In genomic region chr6:39565948-39566347, GRCh38 we compare ENCODE assay signal across 15 cellular contexts.
DNase-seq lines count a peak whose midpoint lies in the region; ATAC-seq, FAIRE-seq and TF ChIP-seq lines count a peak whose summit lies in the region.
"Had no signal": no experiment of that assay in that cellular context is flagged by ENCODE, and none has a peak within 500 bp of the region (broad histone marks: within the 10 kb centered on the region; RNA-seq: fewer than 3 reads in every experiment).

No MANE protein-coding gene starts in this region.

- H3K9me3 ChIP-seq in HepG2 (ENCODE audit: low read length), result no peaks in the 10 kb centered on the region
- no peaks in the 10 kb centered on the region for H3K9me3 ChIP-seq in right lobe of liver
- H3K9me3 ChIP-seq in gastroesophageal sphincter, result no peaks in the 10 kb centered on the region
- no peaks in the 10 kb centered on the region for H3K9me3 ChIP-seq in smooth muscle cell (replicated peaks; ENCODE audit: low read depth)
- H3K9me3 ChIP-seq: BLaER1 treated with 17β-estradiol and CSF1 and Interleukin-3, amounts not matched to agents 10 nM and 100 nM had no signal

- H3K27me3 ChIP-seq in HepG2 (ENCODE audit: control insufficient read depth in 1 of 2, insufficient read depth in 2 of 2, low read length in 2 of 2) (no peaks in the 10 kb centered on the region), right lobe of liver (no peaks in the 10 kb centered on the region), gastroesophageal sphincter (no peaks in the 10 kb centered on the region), smooth muscle cell (ENCODE audit: low read depth) (no peaks in the 10 kb centered on the region)
- H3K27me3 ChIP-seq: BLaER1 treated with 17β-estradiol and CSF1 and Interleukin-3, amounts not matched to agents 10 nM and 100 nM had no signal

- in situ Hi-C loops in HepG2 (cut with HindIII; ENCODE audit: extremely low pct_ligation_motif_present, low pct_unique_long_range_greater_than_20kb), result no loop called here

- intact Hi-C loops in HepG2 (cut with micrococcal nuclease; ENCODE audit: unreplicated experiment) (no loop called here), right lobe of liver (cut with DNase I) (no loop called here)

- POLR2A ChIA-PET in HepG2 (lab: Yijun Ruan, JAX), result no interaction called here

- H3K4me1 ChIP-seq in HepG2 (ENCODE audit: insufficient read depth, low read length) (no peaks in the 10 kb centered on the region), right lobe of liver (peaks cover 0 to 9% (median 4%) of the 10 kb centered on the region in 4 donors), gastroesophageal sphincter (peaks cover 6 to 47% (median 6%) of the 10 kb centered on the region in 3 donors), smooth muscle cell (ENCODE audit: low read depth) (no peaks in the 10 kb centered on the region)
- H3K4me1 ChIP-seq: BLaER1 treated with 17β-estradiol and CSF1 and Interleukin-3, amounts not matched to agents 10 nM and 100 nM had no signal

- CTCF ChIA-PET in HepG2 (lab: Yijun Ruan, JAX; ENCODE audit: low intra/inter-chr PET ratio, low total read pairs), result no interaction called here

- TF ChIP-seq RAD21 in HepG2 (CRISPR knock-in tag; IDR thresholded peaks at IDR 0.05), result no peak

- H4K20me1 ChIP-seq in HepG2 (ENCODE audit: insufficient read depth, low read length) (no peaks in the 10 kb centered on the region), smooth muscle cell (ENCODE audit: low read depth) (no peaks in the 10 kb centered on the region)
- H4K20me1 ChIP-seq: BLaER1 treated with 17β-estradiol and CSF1 and Interleukin-3, amounts not matched to agents 10 nM and 100 nM had no signal

- no peak for ATAC-seq in HepG2
- ATAC-seq in right lobe of liver, result no peak
- ATAC-seq in gastroesophageal sphincter, result peak; percentile 49
- no peak for ATAC-seq in activated naive CD4-positive, alpha-beta T cell treated with anti-CD3 and anti-CD28 coated beads, Interleukin-2, amount 50 U/mL, for 72 hours
- ATAC-seq in GM18870 (IDR thresholded peaks at IDR 0.05; ENCODE audit: unreplicated experiment), result no peak
- ATAC-seq: GM23338 had no signal

- no peaks in the 10 kb centered on the region for H3K36me3 ChIP-seq in HepG2 (replicated peaks in 1 of 2; ENCODE audit: control insufficient read depth in 1 of 2, insufficient read depth in 2 of 2, low read length in 2 of 2)
- no peaks in the 10 kb centered on the region for H3K36me3 ChIP-seq in right lobe of liver
- H3K36me3 ChIP-seq in gastroesophageal sphincter, result no peaks in the 10 kb centered on the region
- H3K36me3 ChIP-seq in smooth muscle cell (ENCODE audit: low read depth), result no peaks in the 10 kb centered on the region
- H3K36me3 ChIP-seq: BLaER1 treated with 17β-estradiol and CSF1 and Interleukin-3, amounts not matched to agents 10 nM and 100 nM had no signal

- peaks cover 57% of the 10 kb centered on the region for H3K4me1 Mint-ChIP-seq in chondrocyte (ENCODE audit: low read depth)
- H3K4me1 Mint-ChIP-seq: GM23338 had no signal

- WGBS in HepG2 (ENCODE audit: low lambda C conversion rate), result 0% methylated on average over 1 of the region's 1 CpG
- WGBS in right lobe of liver (ENCODE audit: insufficient coverage, low coverage, low lambda C conversion rate, missing lambda C conversion rate), result 86% methylated on average over 1 of the region's 1 CpG
- 22 to 24% methylated on average over 1 of the region's 1 CpG for WGBS in gastroesophageal sphincter (ENCODE audit: low coverage in 1 of 2), 2 donors
- WGBS in smooth muscle cell (ENCODE audit: low lambda C conversion rate), result 33% methylated on average over 1 of the region's 1 CpG

- no peaks in the 10 kb centered on the region for H3K9me3 Mint-ChIP-seq in chondrocyte (ENCODE audit: low read depth)
- H3K9me3 Mint-ChIP-seq in activated naive CD4-positive, alpha-beta T cell treated with anti-CD3 and anti-CD28 coated beads, Interleukin-2, amount 50 U/mL, for 72 hours, result no peaks in the 10 kb centered on the region
- H3K9me3 Mint-ChIP-seq: GM23338 had no signal

- H3K4me3 Mint-ChIP-seq in chondrocyte (ENCODE audit: unreplicated experiment), result no peak overlapping the region
- H3K4me3 Mint-ChIP-seq: CD4-positive, CD25-positive, alpha-beta regulatory T cell; GM23338 had no signal

- H3K9ac ChIP-seq in HepG2 (ENCODE audit: insufficient read depth, low read depth, low read length) (no peak overlapping the region), smooth muscle cell (ENCODE audit: low read depth) (no peak overlapping the region)
- H3K9ac ChIP-seq: BLaER1 treated with 17β-estradiol and CSF1 and Interleukin-3, amounts not matched to agents 10 nM and 100 nM had no signal

- no peaks in the 10 kb centered on the region for H3K27me3 Mint-ChIP-seq in chondrocyte (ENCODE audit: low read depth)
- H3K27me3 Mint-ChIP-seq: CD4-positive, CD25-positive, alpha-beta regulatory T cell had no signal

- TF ChIP-seq CTCF in HepG2 (CRISPR knock-in tag; IDR thresholded peaks at IDR 0.05) (no peak), right lobe of liver (IDR thresholded peaks at IDR 0.05) (no peak), chondrocyte (IDR thresholded peaks at IDR 0.05) (no peak), gastroesophageal sphincter (IDR thresholded peaks at IDR 0.05) (no peak), smooth muscle cell (IDR thresholded peaks at IDR 0.05; ENCODE audit: borderline replicate concordance, insufficient read depth, poor library complexity, severe bottlenecking) (no peak)

- no peak overlapping the region for H2AFZ ChIP-seq in HepG2 (ENCODE audit: low read length)
- H2AFZ ChIP-seq in smooth muscle cell (ENCODE audit: low read depth), result no peak overlapping the region
- H2AFZ ChIP-seq: GM23338 had no signal

- no TSS peak for BruUV-seq in HepG2 (replicated peaks; lab: Mats Ljungman, UMichigan)

- DNase-seq in HepG2 (ENCODE audit: low spot score) (no peak), right lobe of liver (no peak), chondrocyte (ENCODE audit: low spot score) (no peak), smooth muscle cell (lab: John Stamatoyannopoulos, UW; ENCODE audit: unreplicated experiment) (no peak), AML-193 (lab: John Stamatoyannopoulos, UW) (no peak)
- DNase-seq in activated naive CD4-positive, alpha-beta T cell treated with anti-CD3 and anti-CD28 coated beads, Interleukin-2, amount 50 U/mL, for 72 hours (ENCODE audit: low spot score in 2 of 2), result no peak
- DNase-seq: CD4-positive, CD25-positive, alpha-beta regulatory T cell; DMS53; GF-D8; H7 had no signal

- no peak for TF ChIP-seq POLR2A in HepG2 (IDR thresholded peaks at IDR 0.05; ENCODE audit: insufficient read depth in 1 of 2, low read depth in 2 of 2, low read length in 2 of 2)
- TF ChIP-seq POLR2A in right lobe of liver (IDR thresholded peaks at IDR 0.05), result no peak
- no peak for TF ChIP-seq POLR2A in gastroesophageal sphincter (IDR thresholded peaks at IDR 0.05)

- no peaks in the 10 kb centered on the region for H3K79me2 ChIP-seq in HepG2 (ENCODE audit: insufficient read depth, low read length)
- H3K79me2 ChIP-seq in smooth muscle cell (ENCODE audit: low read depth), result no peaks in the 10 kb centered on the region

- H3K27ac ChIP-seq in HepG2 (ENCODE audit: extremely low read length, insufficient read depth, low read length), result no peak overlapping the region
- H3K27ac ChIP-seq in right lobe of liver, result no peak overlapping the region
- peak overlapping the region in 2 of 4 donors; percentile 63 to 74 for H3K27ac ChIP-seq in gastroesophageal sphincter
- no peak overlapping the region for H3K27ac ChIP-seq in smooth muscle cell (ENCODE audit: low read depth)
- H3K27ac ChIP-seq: 22Rv1; BLaER1 treated with 17β-estradiol and CSF1 and Interleukin-3, amounts not matched to agents 10 nM and 100 nM had no signal

- H3K4me3 ChIP-seq in HepG2 (replicated peaks in 1 of 3; ENCODE audit: insufficient read depth in 1 of 3, low read depth in 2 of 3, low read length in 3 of 3), result no peak overlapping the region
- no peak overlapping the region for H3K4me3 ChIP-seq in right lobe of liver
- no peak overlapping the region for H3K4me3 ChIP-seq in gastroesophageal sphincter
- no peak overlapping the region for H3K4me3 ChIP-seq in smooth muscle cell
- H3K4me3 ChIP-seq: BLaER1 treated with 17β-estradiol and CSF1 and Interleukin-3, amounts not matched to agents 10 nM and 100 nM; GM23338 had no signal

- no peak for FAIRE-seq in HepG2 (lab: Jason Lieb, UNC)

- no peak overlapping the region for H3K4me2 ChIP-seq in HepG2 (ENCODE audit: low read depth, low read length)
- peak overlapping the region; percentile 40 for H3K4me2 ChIP-seq in smooth muscle cell
- H3K4me2 ChIP-seq: BLaER1 treated with 17β-estradiol and CSF1 and Interleukin-3, amounts not matched to agents 10 nM and 100 nM; GM23338 had no signal

- H3K36me3 Mint-ChIP-seq in chondrocyte (ENCODE audit: low read depth), result peaks cover under 1% of the 10 kb centered on the region
- H3K36me3 Mint-ChIP-seq in activated naive CD4-positive, alpha-beta T cell treated with anti-CD3 and anti-CD28 coated beads, Interleukin-2, amount 50 U/mL, for 72 hours, result no peaks in the 10 kb centered on the region
- H3K36me3 Mint-ChIP-seq: CD4-positive, CD25-positive, alpha-beta regulatory T cell had no signal

- H3K27ac Mint-ChIP-seq in chondrocyte (ENCODE audit: unreplicated experiment), result peak overlapping the region; percentile 3
- H3K27ac Mint-ChIP-seq in activated naive CD4-positive, alpha-beta T cell treated with anti-CD3 and anti-CD28 coated beads, Interleukin-2, amount 50 U/mL, for 72 hours, result no peak overlapping the region
- H3K27ac Mint-ChIP-seq: CD4-positive, CD25-positive, alpha-beta regulatory T cell; GM23338 had no signal

- no peak for TF ChIP-seq EP300 in HepG2 (IDR thresholded peaks at IDR 0.05; ENCODE audit: low read depth in 2 of 2, low read length in 2 of 2)
- no peak for TF ChIP-seq EP300 in HepG2 (CRISPR knock-in tag; IDR thresholded peaks at IDR 0.05; ENCODE audit: borderline replicate concordance)
- no peak for TF ChIP-seq EP300 in gastroesophageal sphincter (IDR thresholded peaks at IDR 0.05)

- peaks cover 7% of the 10 kb centered on the region for H3F3A ChIP-seq in smooth muscle cell (ENCODE audit: low read depth)

TF ChIP-seq in HepG2, 621 proteins besides CTCF, POLR2A, EP300 and RAD21 (continues in another document):
- TF ChIP-seq ATF7 (IDR thresholded peaks at IDR 0.05) (peak; percentile 12; the same call in 1 of the 2 replicates), ATF7 (CRISPR knock-in tag; IDR thresholded peaks at IDR 0.05) (no peak), NFE2L2 (IDR thresholded peaks at IDR 0.05; ENCODE audit: low read length) (no peak), DBP (CRISPR knock-in tag; IDR thresholded peaks at IDR 0.05; ENCODE audit: not compliant biosample characterization) (no peak), IRF2 (CRISPR knock-in tag; IDR thresholded peaks at IDR 0.05) (no peak), ARHGAP35 (CRISPR knock-in tag; IDR thresholded peaks at IDR 0.05; ENCODE audit: borderline replicate concordance) (no peak)
